ENCODE assay signal across 13 cellular contexts in genomic region chr6:20416567-20417345, GRCh38. TPM values are rescaled to one million over a fixed set of nuclear protein-coding genes. Genes with fewer than 3 reads are reported as not detected.
DNase-seq lines count a peak whose midpoint lies in the region; ATAC-seq and TF ChIP-seq lines count a peak whose summit lies in the region.
"Had no signal": no experiment of that assay in that cellular context is flagged by ENCODE, and none has a peak within 500 bp of the region (broad histone marks: within the 10 kb centered on the region; RNA-seq: fewer than 3 reads in every experiment).

No MANE protein-coding gene starts in this region.

- intact Hi-C loops in Right ventricle myocardium inferior (cut with DNase I) (no loop called here), transverse colon (cut with DNase I; ENCODE audit: low total_unique reads) (no loop called here), A673 (cut with micrococcal nuclease; ENCODE audit: unreplicated experiment) (no loop called here)

- 59% methylated on average over 4 of the region's 4 CpGs for WGBS in hepatocyte (ENCODE audit: low lambda C conversion rate, missing lambda C conversion rate)
- WGBS in transverse colon (ENCODE audit: low coverage in 1 of 2), 2 donors: 41 to 45% methylated on average over 4 of the region's 4 CpGs

- H3K4me1 ChIP-seq in cardiac muscle cell (ENCODE audit: low read depth): peaks cover 29% of the 10 kb centered on the region
- H3K4me1 ChIP-seq in hepatocyte (ENCODE audit: insufficient read depth): peaks cover 11% of the 10 kb centered on the region
- peaks cover 5 to 49% (median 27%) of the 10 kb centered on the region in 4 donors for H3K4me1 ChIP-seq in transverse colon
- no peaks in the 10 kb centered on the region for H3K4me1 ChIP-seq in A673 (ENCODE audit: insufficient read depth, low read length, poor library complexity, severe bottlenecking)

- DNase-seq in cardiac muscle cell (ENCODE audit: low read depth in 1 of 2, low spot score in 1 of 2) (no peak), Right ventricle myocardium inferior (ENCODE audit: missing footprints) (no peak), NB4 (ENCODE audit: low read depth) (peak; percentile 24), hepatocyte (ENCODE audit: low spot score) (no peak), transverse colon (no peak), A673 (ENCODE audit: low spot score) (no peak), HK-2 (ENCODE audit: unreplicated experiment) (no peak), GM13976 (ENCODE audit: low spot score) (no peak)
- DNase-seq: NCI-H1436; NCI-H446 treated with DMSO at 0.1 percent for 48 hours; stimulated activated CD4-positive, alpha-beta T cell treated with anti-CD3 and anti-CD28 coated beads, Interleukin-4, amount 100 ng/mL, for 4 hours; T-cell had no signal

- TF ChIP-seq CTCF in cardiac muscle cell (IDR thresholded peaks at IDR 0.05; ENCODE audit: low read depth, low read length) (no peak), NB4 (IDR thresholded peaks at IDR 0.05; ENCODE audit: low read depth, low read length) (no peak), hepatocyte (IDR thresholded peaks at IDR 0.05; ENCODE audit: poor library complexity) (no peak), transverse colon (IDR thresholded peaks at IDR 0.05) (no peak), A673 (conservative IDR thresholded peaks at IDR 0.05; ENCODE audit: low read depth, low read length) (no peak), GM13976 (IDR thresholded peaks at IDR 0.05; ENCODE audit: borderline replicate concordance, control extremely low read depth, extremely low read depth, insufficient read depth, missing control alignments) (no peak)

- H3K36me3 ChIP-seq in cardiac muscle cell: no peaks in the 10 kb centered on the region
- no peaks in the 10 kb centered on the region for H3K36me3 ChIP-seq in hepatocyte (replicated peaks; ENCODE audit: insufficient read depth, low read depth)
- H3K36me3 ChIP-seq in transverse colon: no peaks in the 10 kb centered on the region
- H3K36me3 ChIP-seq in A673 (ENCODE audit: insufficient read depth, low read length, poor library complexity, severe bottlenecking): no peaks in the 10 kb centered on the region

- no peak for TF ChIP-seq EP300 in transverse colon (IDR thresholded peaks at IDR 0.05; ENCODE audit: low read depth)

- no peaks in the 10 kb centered on the region for H3K9me3 ChIP-seq in cardiac muscle cell (ENCODE audit: low read depth)
- no peaks in the 10 kb centered on the region for H3K9me3 ChIP-seq in hepatocyte (ENCODE audit: low read depth)
- no peaks in the 10 kb centered on the region for H3K9me3 ChIP-seq in transverse colon
- no peaks in the 10 kb centered on the region for H3K9me3 ChIP-seq in A673 (ENCODE audit: low read depth, low read length, poor library complexity, severe bottlenecking)

- no TSS peak for BruUV-seq in A673 (replicated peaks; lab: Mats Ljungman, UMichigan)

- POLR2A ChIA-PET in A673 (lab: Charles Lee; ENCODE audit: low non-redundant PET): no interaction called here

- H3K27me3 ChIP-seq in cardiac muscle cell: no peaks in the 10 kb centered on the region
- no peaks in the 10 kb centered on the region for H3K27me3 ChIP-seq in hepatocyte
- no peaks in the 10 kb centered on the region for H3K27me3 ChIP-seq in transverse colon
- no peaks in the 10 kb centered on the region for H3K27me3 ChIP-seq in A673 (replicated peaks; ENCODE audit: insufficient read depth, low read depth, low read length, poor library complexity)

- no peak overlapping the region for H3K4me3 ChIP-seq in cardiac muscle cell
- no peak overlapping the region for H3K4me3 ChIP-seq in NB4 (ENCODE audit: low read depth, low read length)
- H3K4me3 ChIP-seq in hepatocyte: no peak overlapping the region
- H3K4me3 ChIP-seq in transverse colon: no peak overlapping the region
- H3K4me3 ChIP-seq in A673 (ENCODE audit: low read depth, low read length, poor library complexity, severe bottlenecking): no peak overlapping the region

- H3K27ac ChIP-seq in cardiac muscle cell (peak overlapping the region; percentile 61), hepatocyte (peak overlapping the region; percentile 32), transverse colon (peak overlapping the region; percentile 63 to 72 (median 68)), A673 (ENCODE audit: low read depth, low read length, poor library complexity, severe bottlenecking) (no peak overlapping the region)

- peaks cover 11% of the 10 kb centered on the region for H4K20me1 ChIP-seq in hepatocyte (ENCODE audit: insufficient read depth, poor library complexity, severe bottlenecking)

- in situ Hi-C loops in transverse colon (cut with MboI; ENCODE audit: low pct_ligation_motif_present in 1 of 4, low pct_unique_long_range_greater_than_20kb in 1 of 4, low sequenced_read_pairs in 3 of 4) (loop anchor here in 1 of 4 donors (10.0 kb wide), 1 partner anchor 118 kb away; the partner anchor contains the start of gene CDKAL1), GM13976 (cut with MboI; ENCODE audit: low sequenced_read_pairs, unreplicated experiment) (no loop called here)

- no peak for ATAC-seq in Right ventricle myocardium inferior
- ATAC-seq: HCT116 had no signal

- no peak overlapping the region for H2AFZ ChIP-seq in hepatocyte

- H3K79me2 ChIP-seq in hepatocyte: peaks cover 95% of the 10 kb centered on the region

- no peaks in the 10 kb centered on the region for H3K9me2 ChIP-seq in hepatocyte (replicated peaks; ENCODE audit: insufficient read depth)

- TF ChIP-seq POLR2A in NB4 (IDR thresholded peaks at IDR 0.05; ENCODE audit: extremely low read depth, insufficient read length) (no peak), transverse colon (IDR thresholded peaks at IDR 0.05) (no peak)

- CTCF ChIA-PET in A673 (lab: Charles Lee): no interaction called here

- H3K4me2 ChIP-seq in hepatocyte: peak overlapping the region; percentile 29

RNA-seq across cellular contexts. Expression of gene E2F3, which starts 15.1 kb away (rescaled TPM):
- total RNA-seq in cardiac muscle cell (9.2 and 12.6 TPM in 2 replicates), Right ventricle myocardium inferior (6.4 TPM), hepatocyte (10.8 and 13.3 TPM in 2 replicates), transverse colon (10 to 100 TPM in 1 of 4 donors, 1 to 10 TPM in 3; 2.2 to 16.3 (median 5.6) TPM), A673 (2021) (41.3 and 42.4 TPM in 2 replicates)
- polyA plus RNA-seq in cardiac muscle cell (11.1 and 16.5 TPM in 2 replicates), hepatocyte (5.5 and 8.4 TPM in 2 replicates)
